10 cellular contexts compared by ENCODE assay signal in genomic region chr10:22554481-22555182, GRCh38.
A peak's percentile ranks its signal among the peaks of the same experiment; 100 is the strongest.
DNase-seq lines count a peak whose midpoint lies in the region; ATAC-seq and TF ChIP-seq lines count a peak whose summit lies in the region.
"Had no signal": no experiment of that assay in that cellular context is flagged by ENCODE, and none has a peak within 500 bp of the region (broad histone marks: within the 10 kb centered on the region; RNA-seq: fewer than 3 reads in every experiment).

No MANE protein-coding gene starts in this region.

- H2BK15ac ChIP-seq in H9 (ENCODE audit: low read depth, low read length): no peak overlapping the region

- H2BK12ac ChIP-seq in H9 (ENCODE audit: insufficient read length, low read depth, low read length): no peak overlapping the region

- DNase-seq in H9 (no peak), brain microvascular endothelial cell (peak; percentile 81), islet precursor cell (peak; percentile 78), skeletal muscle cell (ENCODE audit: low read depth) (peak; percentile 92), Karpas-422 (no peak)
- no peak for DNase-seq in stimulated activated naive B cell treated with anti-CD40 and anti-IgM and Interleukin-4, amounts not matched to agents 10 μg/mL and 1 μg/mL and 100 μg/mL, for 72 hours
- no peak for DNase-seq in activated naive CD8-positive, alpha-beta T cell treated with anti-CD3 and anti-CD28 coated beads, Interleukin-2, amount 50 U/mL, for 24 hours

- H3K4me3 Mint-ChIP-seq in H9: no peak overlapping the region
- no peak overlapping the region for H3K4me3 Mint-ChIP-seq in stimulated activated naive B cell treated with anti-CD40 and anti-IgM and Interleukin-4, amounts not matched to agents 10 μg/mL and 1 μg/mL and 100 μg/mL, for 72 hours
- no peak overlapping the region for H3K4me3 Mint-ChIP-seq in activated naive CD8-positive, alpha-beta T cell treated with anti-CD3 and anti-CD28 coated beads, Interleukin-2, amount 50 U/mL, for 24 hours
- H3K4me3 Mint-ChIP-seq: activated naive CD4-positive, alpha-beta T cell treated with anti-CD3 and anti-CD28 coated beads, Interleukin-2, amount 50 U/mL, for 24 hours had no signal

- no peak for TF ChIP-seq CTCF in H9 (conservative IDR thresholded peaks at IDR 0.05)
- no peak for TF ChIP-seq CTCF in brain microvascular endothelial cell (IDR thresholded peaks at IDR 0.05; ENCODE audit: low read depth, low read length, missing control alignments)

- in situ Hi-C loops in brain microvascular endothelial cell (cut with HindIII; ENCODE audit: low pct_ligation_motif_present, low sequenced_read_pairs): no loop called here

- H3K14ac ChIP-seq in H9 (ENCODE audit: insufficient read depth, low read length): no peak overlapping the region; the same call in 1 of the 2 replicates

- H3T11ph ChIP-seq in H9 (ENCODE audit: low read length): no peak overlapping the region

- H3K56ac ChIP-seq in H9 (ENCODE audit: insufficient read length, low read depth, low read length): no peak overlapping the region

- H2BK20ac ChIP-seq in H9 (ENCODE audit: low read depth, low read length, poor library complexity, severe bottlenecking): no peak overlapping the region

- H4K8ac ChIP-seq in H9 (replicated peaks; ENCODE audit: insufficient read length, low read depth, low read length): no peak overlapping the region

- no peaks in the 10 kb centered on the region for H3K9me2 ChIP-seq in Karpas-422 (replicated peaks; ENCODE audit: insufficient read depth, low read length)

- no peak overlapping the region for H3K23ac ChIP-seq in H9 (ENCODE audit: insufficient read length, low read depth, low read length)

- no peak for ATAC-seq in stimulated activated naive B cell treated with anti-CD40 and anti-IgM and Interleukin-4, amounts not matched to agents 10 μg/mL and 1 μg/mL and 100 μg/mL, for 72 hours (replicated peaks)
- no peak for ATAC-seq in GM19324 (IDR thresholded peaks at IDR 0.05; ENCODE audit: low FRiP score, unreplicated experiment)
- no peak for ATAC-seq in activated naive CD8-positive, alpha-beta T cell treated with anti-CD3 and anti-CD28 coated beads, Interleukin-2, amount 50 U/mL, for 24 hours

- H3K79me2 ChIP-seq in H9 (ENCODE audit: insufficient read depth, low read length) (no peaks in the 10 kb centered on the region), Karpas-422 (ENCODE audit: low read length) (no peaks in the 10 kb centered on the region)
- H3K79me2 ChIP-seq: parathyroid adenoma had no signal

- H3K4me3 ChIP-seq in brain microvascular endothelial cell (ENCODE audit: low read depth, low read length) (peak overlapping the region; percentile 30), skeletal muscle cell (ENCODE audit: low read depth, low read length) (peak overlapping the region; percentile 5), Karpas-422 (ENCODE audit: low read length) (no peak overlapping the region)

- no peak overlapping the region for H3K4me2 ChIP-seq in H9 (ENCODE audit: insufficient read depth, insufficient read length, low read length)
- no peak overlapping the region for H3K4me2 ChIP-seq in Karpas-422 (ENCODE audit: low read depth, low read length, poor library complexity, severe bottlenecking)

- H3K27ac ChIP-seq in H9 (ENCODE audit: insufficient read length, low read depth, low read length) (no peak overlapping the region), brain microvascular endothelial cell (peak overlapping the region; percentile 27), Karpas-422 (ENCODE audit: low read length) (no peak overlapping the region)
- H3K27ac ChIP-seq: parathyroid adenoma had no signal

- no peak overlapping the region for H3K18ac ChIP-seq in H9 (ENCODE audit: insufficient read length, low read depth, low read length)

- peaks cover 7 to 20% of the 10 kb centered on the region in 2 experiments for H3K4me1 Mint-ChIP-seq in H9
- H3K4me1 Mint-ChIP-seq in stimulated activated naive B cell treated with anti-CD40 and anti-IgM and Interleukin-4, amounts not matched to agents 10 μg/mL and 1 μg/mL and 100 μg/mL, for 72 hours: peaks cover 1 to 9% of the 10 kb centered on the region in 2 donors
- H3K4me1 Mint-ChIP-seq in activated naive CD8-positive, alpha-beta T cell treated with anti-CD3 and anti-CD28 coated beads, Interleukin-2, amount 50 U/mL, for 24 hours: peaks cover 16% of the 10 kb centered on the region

- no peak overlapping the region for H4K91ac ChIP-seq in H9 (ENCODE audit: insufficient read length, low read depth, low read length)

- H4K5ac ChIP-seq in H9 (ENCODE audit: insufficient read length, low read depth, low read length): no peak overlapping the region

- H3K36me3 ChIP-seq in brain microvascular endothelial cell (replicated peaks): no peaks in the 10 kb centered on the region
- no peaks in the 10 kb centered on the region for H3K36me3 ChIP-seq in Karpas-422 (ENCODE audit: insufficient read depth, low read length)

- no peak overlapping the region for H2BK5ac ChIP-seq in H9 (ENCODE audit: insufficient read length, low read length)

- H3K27me3 ChIP-seq in H9 (ENCODE audit: insufficient read depth, low read length): no peaks in the 10 kb centered on the region
- no peaks in the 10 kb centered on the region for H3K27me3 ChIP-seq in brain microvascular endothelial cell (replicated peaks)
- H3K27me3 ChIP-seq in Karpas-422 (ENCODE audit: low read length): no peaks in the 10 kb centered on the region

- H3K9me3 ChIP-seq in H9 (ENCODE audit: control insufficient read depth, low read depth, low read length) (no peaks in the 10 kb centered on the region), Karpas-422 (ENCODE audit: low read length) (no peaks in the 10 kb centered on the region)

- H2AFZ ChIP-seq in H9 (ENCODE audit: low read length) (no peak overlapping the region), Karpas-422 (ENCODE audit: low read length) (no peak overlapping the region)
- H2AFZ ChIP-seq: parathyroid adenoma had no signal

- no peak overlapping the region for H3K9ac ChIP-seq in H9 (ENCODE audit: extremely low read depth, insufficient read length, low read length)
- H3K9ac ChIP-seq in Karpas-422 (ENCODE audit: low read length): no peak overlapping the region
- H3K9ac ChIP-seq: parathyroid adenoma had no signal

- H2AK5ac ChIP-seq in H9 (ENCODE audit: insufficient read length, low read length): no peak overlapping the region

- H3K79me1 ChIP-seq in H9 (ENCODE audit: insufficient read depth, low read depth, low read length, poor library complexity, severe bottlenecking): no peaks in the 10 kb centered on the region

- H3K23me2 ChIP-seq in H9 (ENCODE audit: insufficient read length, low read depth, low read length, poor library complexity, severe bottlenecking): no peaks in the 10 kb centered on the region

- no peaks in the 10 kb centered on the region for H3K9me3 Mint-ChIP-seq in H9
- no peaks in the 10 kb centered on the region for H3K9me3 Mint-ChIP-seq in stimulated activated naive B cell treated with anti-CD40 and anti-IgM and Interleukin-4, amounts not matched to agents 10 μg/mL and 1 μg/mL and 100 μg/mL, for 72 hours
- no peaks in the 10 kb centered on the region for H3K9me3 Mint-ChIP-seq in activated naive CD8-positive, alpha-beta T cell treated with anti-CD3 and anti-CD28 coated beads, Interleukin-2, amount 50 U/mL, for 24 hours
- H3K9me3 Mint-ChIP-seq: activated naive CD4-positive, alpha-beta T cell treated with anti-CD3 and anti-CD28 coated beads, Interleukin-2, amount 50 U/mL, for 24 hours had no signal

- H4K20me1 ChIP-seq in H9 (ENCODE audit: control insufficient read depth, insufficient read depth, insufficient read length) (no peaks in the 10 kb centered on the region), Karpas-422 (ENCODE audit: insufficient read depth, low read depth, low read length) (no peaks in the 10 kb centered on the region)

- H2BK120ac ChIP-seq in H9 (ENCODE audit: low read depth, low read length, poor library complexity, severe bottlenecking): no peak overlapping the region

- peaks cover 4 to 9% (median 8%) of the 10 kb centered on the region in 3 experiments; a peak in 6 of 7 replicates for H3K36me3 Mint-ChIP-seq in H9 (ENCODE audit: insufficient read depth in 1 of 3, low read depth in 3 of 3)
- H3K36me3 Mint-ChIP-seq in stimulated activated naive B cell treated with anti-CD40 and anti-IgM and Interleukin-4, amounts not matched to agents 10 μg/mL and 1 μg/mL and 100 μg/mL, for 72 hours: peaks cover 12 to 23% of the 10 kb centered on the region in 2 donors
- H3K36me3 Mint-ChIP-seq in activated naive CD8-positive, alpha-beta T cell treated with anti-CD3 and anti-CD28 coated beads, Interleukin-2, amount 50 U/mL, for 24 hours (ENCODE audit: low read depth): peaks cover 17% of the 10 kb centered on the region

- H3K4me1 ChIP-seq in H9 (ENCODE audit: insufficient read depth, low read length) (peaks cover 3% of the 10 kb centered on the region; the same call in 1 of the 2 replicates), Karpas-422 (ENCODE audit: low read length) (no peaks in the 10 kb centered on the region)
- H3K4me1 ChIP-seq: parathyroid adenoma had no signal

- WGBS in H9 (ENCODE audit: extremely low coverage, insufficient read length, low lambda C conversion rate): no CpG with 5 or more reads among the region's 29 CpGs

- no peaks in the 10 kb centered on the region for H3K27me3 Mint-ChIP-seq in H9 (ENCODE audit: low read depth)
- no peaks in the 10 kb centered on the region for H3K27me3 Mint-ChIP-seq in stimulated activated naive B cell treated with anti-CD40 and anti-IgM and Interleukin-4, amounts not matched to agents 10 μg/mL and 1 μg/mL and 100 μg/mL, for 72 hours
- H3K27me3 Mint-ChIP-seq in activated naive CD8-positive, alpha-beta T cell treated with anti-CD3 and anti-CD28 coated beads, Interleukin-2, amount 50 U/mL, for 24 hours: no peaks in the 10 kb centered on the region
- H3K27me3 Mint-ChIP-seq: activated naive CD4-positive, alpha-beta T cell treated with anti-CD3 and anti-CD28 coated beads, Interleukin-2, amount 50 U/mL, for 24 hours had no signal

- no peak overlapping the region for H3K4ac ChIP-seq in H9 (ENCODE audit: low read depth, low read length)

- H3K27ac Mint-ChIP-seq in H9: peak overlapping the region; percentile 46 to 88 (median 66); a peak in 2 of 7 replicates
- no peak overlapping the region for H3K27ac Mint-ChIP-seq in stimulated activated naive B cell treated with anti-CD40 and anti-IgM and Interleukin-4, amounts not matched to agents 10 μg/mL and 1 μg/mL and 100 μg/mL, for 72 hours
- H3K27ac Mint-ChIP-seq in activated naive CD8-positive, alpha-beta T cell treated with anti-CD3 and anti-CD28 coated beads, Interleukin-2, amount 50 U/mL, for 24 hours: no peak overlapping the region
- H3K27ac Mint-ChIP-seq: activated naive CD4-positive, alpha-beta T cell treated with anti-CD3 and anti-CD28 coated beads, Interleukin-2, amount 50 U/mL, for 24 hours had no signal

Comparison
In these comparisons a context has a peak if more than half of its experiments do, and no peak if none do; other contexts are left out.
1. DNase-seq: peak in brain microvascular endothelial cell (single experiment), islet precursor cell (single experiment) and skeletal muscle cell (single experiment); none in H9 (single experiment), stimulated activated naive B cell treated with anti-CD40 and anti-IgM and Interleukin-4, amounts not matched to agents 10 μg/mL and 1 μg/mL and 100 μg/mL, for 72 hours (single experiment), Karpas-422 (single experiment) and activated naive CD8-positive, alpha-beta T cell treated with anti-CD3 and anti-CD28 coated beads, Interleukin-2, amount 50 U/mL, for 24 hours (single experiment).
2. H3K27ac Mint-ChIP-seq: peak in H9 (3 of 3); none in stimulated activated naive B cell treated with anti-CD40 and anti-IgM and Interleukin-4, amounts not matched to agents 10 μg/mL and 1 μg/mL and 100 μg/mL, for 72 hours (single experiment) and activated naive CD8-positive, alpha-beta T cell treated with anti-CD3 and anti-CD28 coated beads, Interleukin-2, amount 50 U/mL, for 24 hours (single experiment).